13 cellular contexts compared by ENCODE assay signal in genomic region chr17:46152423-46152822, GRCh38. TPM values are rescaled to one million over a fixed set of nuclear protein-coding genes. Genes with fewer than 3 reads are reported as not detected.
DNase-seq lines count a peak whose midpoint lies in the region; ATAC-seq and TF ChIP-seq lines count a peak whose summit lies in the region.
"Had no signal": no experiment of that assay in that cellular context is flagged by ENCODE, and none has a peak within 500 bp of the region (broad histone marks: within the 10 kb centered on the region; RNA-seq: fewer than 3 reads in every experiment).

No MANE protein-coding gene starts in this region.

- WGBS in sigmoid colon, 2 donors = 24 to 55% methylated on average over 2 of the region's 2 CpGs

- DNase-seq in activated CD4-positive, alpha-beta T cell treated with anti-CD3 and anti-CD28 coated beads for 36 hours = no peak
- no peak for DNase-seq in activated CD4-positive, alpha-beta T cell treated with anti-CD3 and anti-CD28 coated beads for 4 hours
- DNase-seq in NCI-H1417 treated with DMSO at 0.1 percent for 48 hours (lab: John Stamatoyannopoulos, UW) (peak; percentile 61), sigmoid colon (no peak), LoVo (ENCODE audit: low spot score) (no peak), NCI-H526 treated with DMSO at 0.1 percent for 48 hours (lab: John Stamatoyannopoulos, UW) (no peak), NCI-H2227 (lab: John Stamatoyannopoulos, UW; ENCODE audit: unreplicated experiment) (no peak)
- no peak for DNase-seq in central memory CD8-positive, alpha-beta T cell (ENCODE audit: low spot score in 2 of 2)
- DNase-seq: activated CD8-positive, alpha-beta memory T cell treated with anti-CD3 and anti-CD28 coated beads, Interleukin-2, amount 50 U/mL, for 48 hours; left cardiac atrium; NCI-H226; SIG-M5; stimulated activated CD4-positive, alpha-beta T cell treated with anti-CD3 and anti-CD28 coated beads, Interleukin-12 subunit alpha, Interleukin-12 subunit beta, amount 100 ng/mL, for 4 hours had no signal

- peaks cover 92% of the 10 kb centered on the region for H3K4me1 Mint-ChIP-seq in activated CD4-positive, alpha-beta T cell treated with anti-CD3 and anti-CD28 coated beads for 36 hours
- H3K4me1 Mint-ChIP-seq in central memory CD8-positive, alpha-beta T cell = peaks cover 90% of the 10 kb centered on the region

- no peak for ATAC-seq in activated CD4-positive, alpha-beta T cell treated with anti-CD3 and anti-CD28 coated beads for 36 hours
- no peak for ATAC-seq in central memory CD8-positive, alpha-beta T cell (replicated peaks; ENCODE audit: extremely low read depth, poor library complexity, severe bottlenecking)
- ATAC-seq: left cardiac atrium had no signal

- no peaks in the 10 kb centered on the region for H3K27me3 ChIP-seq in sigmoid colon

- no peak for TF ChIP-seq EP300 in sigmoid colon (IDR thresholded peaks at IDR 0.05)

- peak overlapping the region; percentile 38 for H3K27ac Mint-ChIP-seq in activated CD4-positive, alpha-beta T cell treated with anti-CD3 and anti-CD28 coated beads for 36 hours
- peak overlapping the region; percentile 89 for H3K27ac Mint-ChIP-seq in central memory CD8-positive, alpha-beta T cell (ENCODE audit: low read depth)

- H3K4me1 ChIP-seq in sigmoid colon = peaks cover 0 to 88% (median 82%) of the 10 kb centered on the region in 4 donors

- TF ChIP-seq CTCF in sigmoid colon (IDR thresholded peaks at IDR 0.05) = no peak

- POLR2A ChIA-PET in activated CD4-positive, alpha-beta T cell treated with anti-CD3 and anti-CD28 coated beads for 36 hours (lab: Charles Lee) = interaction anchor here (0.6 to 0.7 kb wide), 2 partner anchors 87 to 108 kb away, joined by 3 to 11 read pairs; no protein-coding TSS in a partner anchor

- H3K9me3 ChIP-seq in sigmoid colon = no peaks in the 10 kb centered on the region

- CTCF ChIA-PET in activated CD4-positive, alpha-beta T cell treated with anti-CD3 and anti-CD28 coated beads for 36 hours (lab: Charles Lee) = interaction anchor here (0.6 to 1.6 kb wide), 3 partner anchors 15 to 52 kb away, joined by 3 to 5 read pairs (median 4); no protein-coding TSS in a partner anchor

- intact Hi-C loops in activated CD4-positive, alpha-beta T cell treated with anti-CD3 and anti-CD28 coated beads for 36 hours (cut with DNase I, micrococcal nuclease) = no loop called here
- intact Hi-C loops in sigmoid colon (cut with DNase I) = no loop called here

- TF ChIP-seq POLR2A in sigmoid colon (IDR thresholded peaks at IDR 0.05) = no peak

- no peaks in the 10 kb centered on the region for H3K27me3 Mint-ChIP-seq in activated CD4-positive, alpha-beta T cell treated with anti-CD3 and anti-CD28 coated beads for 36 hours
- no peaks in the 10 kb centered on the region for H3K27me3 Mint-ChIP-seq in central memory CD8-positive, alpha-beta T cell

- H3K4me3 ChIP-seq in sigmoid colon = no peak overlapping the region

- peak overlapping the region in 3 of 4 donors; percentile 46 to 50 (median 49) for H3K27ac ChIP-seq in sigmoid colon

- H3K4me3 Mint-ChIP-seq in activated CD4-positive, alpha-beta T cell treated with anti-CD3 and anti-CD28 coated beads for 36 hours = no peak overlapping the region
- H3K4me3 Mint-ChIP-seq in central memory CD8-positive, alpha-beta T cell = peak overlapping the region; percentile 15

- H3K36me3 ChIP-seq in sigmoid colon = no peaks in the 10 kb centered on the region

- H3K9me3 Mint-ChIP-seq in activated CD4-positive, alpha-beta T cell treated with anti-CD3 and anti-CD28 coated beads for 36 hours (ENCODE audit: low read depth) = no peaks in the 10 kb centered on the region
- H3K9me3 Mint-ChIP-seq in central memory CD8-positive, alpha-beta T cell = no peaks in the 10 kb centered on the region

- peaks cover 8% of the 10 kb centered on the region for H3K36me3 Mint-ChIP-seq in activated CD4-positive, alpha-beta T cell treated with anti-CD3 and anti-CD28 coated beads for 36 hours (ENCODE audit: low read depth)
- peaks cover 18% of the 10 kb centered on the region for H3K36me3 Mint-ChIP-seq in central memory CD8-positive, alpha-beta T cell (ENCODE audit: insufficient read depth)

RNA-seq across cellular contexts. Expression of gene KANSL1, which starts 40.8 kb away (rescaled TPM):
- 10 to 100 TPM; 46.8 to 64.5 TPM for total RNA-seq in activated CD4-positive, alpha-beta T cell treated with anti-CD3 and anti-CD28 coated beads for 36 hours
- 100 to 1,000 TPM in 1 of 4 donors, 10 to 100 TPM in 3; 70.7 to 130 (median 79.7) TPM for total RNA-seq in sigmoid colon
- 10 to 100 TPM in 2 of 3 donors, 1 to 10 TPM in 1; 9.7 to 25.0 (median 13.8) TPM for polyA plus RNA-seq in sigmoid colon
